17 cellular contexts compared by ENCODE assay signal in genomic region chr3:130601662-130602061, GRCh38.
DNase-seq lines count a peak whose midpoint lies in the region; ATAC-seq and TF ChIP-seq lines count a peak whose summit lies in the region.
"Had no signal": no experiment of that assay in that cellular context is flagged by ENCODE, and none has a peak within 500 bp of the region (broad histone marks: within the 10 kb centered on the region; RNA-seq: fewer than 3 reads in every experiment).

No MANE protein-coding gene starts in this region.

- no peaks in the 10 kb centered on the region for H3K9me3 ChIP-seq in HEK293 (ENCODE audit: control insufficient read depth, insufficient read depth, low read depth, low read length)
- H3K9me3 ChIP-seq in neural progenitor cell (ENCODE audit: low read depth): peaks cover 3% of the 10 kb centered on the region
- H3K9me3 ChIP-seq: prostate gland had no signal

- H3K36me3 ChIP-seq in HEK293 (ENCODE audit: control insufficient read depth in 2 of 2, insufficient read depth in 1 of 2, low read length in 2 of 2) (no peaks in the 10 kb centered on the region), neural progenitor cell (no peaks in the 10 kb centered on the region)
- H3K36me3 ChIP-seq: prostate gland, tibial artery had no signal

- H3K4me1 ChIP-seq in HEK293 (ENCODE audit: control insufficient read depth, insufficient read depth, low read length): no peaks in the 10 kb centered on the region
- peaks cover 3% of the 10 kb centered on the region for H3K4me1 ChIP-seq in neural progenitor cell
- H3K4me1 ChIP-seq: prostate gland, tibial artery had no signal

- TF ChIP-seq CTCF in HEK293 (tag by site-specific recombination; IDR thresholded peaks at IDR 0.05) (no peak), choroid plexus epithelial cell (conservative IDR thresholded peaks at IDR 0.05; ENCODE audit: low read depth, low read length) (no peak), neural progenitor cell (IDR thresholded peaks at IDR 0.05) (no peak)

- H3K4me2 ChIP-seq in neural progenitor cell: no peak overlapping the region

- H3K27ac ChIP-seq in HEK293 (ENCODE audit: extremely low read depth, low read depth, low read length): no peak overlapping the region
- H3K27ac ChIP-seq in neural progenitor cell: no peak overlapping the region
- H3K27ac ChIP-seq: prostate gland, tibial artery had no signal

- H3K27ac Mint-ChIP-seq in neural progenitor cell: no peak overlapping the region
- H3K27ac Mint-ChIP-seq: stimulated activated effector memory CD8-positive, alpha-beta T cell treated with anti-CD3 and anti-CD28 coated beads, Interleukin-12 subunit alpha, Interleukin-12 subunit beta, amount 100 ng/mL, for 72 hours; WTC11 had no signal

- peaks cover 2% of the 10 kb centered on the region for H3K9me3 Mint-ChIP-seq in neural progenitor cell
- H3K9me3 Mint-ChIP-seq: stimulated activated effector memory CD8-positive, alpha-beta T cell treated with anti-CD3 and anti-CD28 coated beads, Interleukin-12 subunit alpha, Interleukin-12 subunit beta, amount 100 ng/mL, for 72 hours had no signal

- POLR2A ChIA-PET in HEK293 (lab: Yijun Ruan, JAX): no interaction called here

- H3K9ac ChIP-seq in neural progenitor cell: no peak overlapping the region

- no peaks in the 10 kb centered on the region for H4K20me1 ChIP-seq in neural progenitor cell (ENCODE audit: low read depth)

- H3K4me3 Mint-ChIP-seq in neural progenitor cell: no peak overlapping the region
- H3K4me3 Mint-ChIP-seq: stimulated activated effector memory CD8-positive, alpha-beta T cell treated with anti-CD3 and anti-CD28 coated beads, Interleukin-12 subunit alpha, Interleukin-12 subunit beta, amount 100 ng/mL, for 72 hours; WTC11 had no signal

- CTCF ChIA-PET in HEK293 (lab: Yijun Ruan, JAX): interaction anchor here (0.7 kb wide), 2 partner anchors 14 to 1615 kb away, joined by 5 to 6 read pairs; no protein-coding TSS in a partner anchor

- H3F3A ChIP-seq in neural progenitor cell (ENCODE audit: low read depth): no peaks in the 10 kb centered on the region

- DNase-seq in NCI-H2171 treated with DMSO at 0.1 percent for 48 hours (lab: John Stamatoyannopoulos, UW): peak; percentile 39
- peak; percentile 12 for DNase-seq in choroid plexus epithelial cell (ENCODE audit: low read depth)
- DNase-seq in neural progenitor cell (ENCODE audit: low spot score): no peak
- no peak for DNase-seq in effector CD8-positive, alpha-beta T cell (lab: John Stamatoyannopoulos, UW)
- DNase-seq in DMS79 (lab: John Stamatoyannopoulos, UW): no peak
- DNase-seq: activated CD8-positive, alpha-beta memory T cell treated with anti-CD3 and anti-CD28 coated beads for 24 hours; AML-193; KBM-7; NCI-H1105 treated with DMSO at 0.1 percent for 48 hours; T-helper 1 cell; tibial artery had no signal

- H3K36me3 Mint-ChIP-seq in neural progenitor cell: no peaks in the 10 kb centered on the region
- H3K36me3 Mint-ChIP-seq: stimulated activated effector memory CD8-positive, alpha-beta T cell treated with anti-CD3 and anti-CD28 coated beads, Interleukin-12 subunit alpha, Interleukin-12 subunit beta, amount 100 ng/mL, for 72 hours; WTC11 had no signal

- H3K27me3 ChIP-seq in neural progenitor cell: no peaks in the 10 kb centered on the region
- H3K27me3 ChIP-seq: tibial artery had no signal

- H3K4me1 Mint-ChIP-seq in neural progenitor cell: peaks cover 10% of the 10 kb centered on the region
- H3K4me1 Mint-ChIP-seq: stimulated activated effector memory CD8-positive, alpha-beta T cell treated with anti-CD3 and anti-CD28 coated beads, Interleukin-12 subunit alpha, Interleukin-12 subunit beta, amount 100 ng/mL, for 72 hours had no signal

- no peaks in the 10 kb centered on the region for H3K79me2 ChIP-seq in neural progenitor cell (ENCODE audit: low read depth)

- no peak for ATAC-seq in GM18861 (IDR thresholded peaks at IDR 0.05; ENCODE audit: unreplicated experiment)
- no peak for ATAC-seq in HG02571 (IDR thresholded peaks at IDR 0.05; ENCODE audit: unreplicated experiment)
- ATAC-seq: stimulated activated effector memory CD8-positive, alpha-beta T cell treated with anti-CD3 and anti-CD28 coated beads, Interleukin-12 subunit alpha, Interleukin-12 subunit beta, amount 100 ng/mL, for 72 hours; WTC11 had no signal

- peak overlapping the region; percentile 76 for H2AFZ ChIP-seq in neural progenitor cell (replicated peaks)

- H3K27me3 Mint-ChIP-seq in neural progenitor cell (ENCODE audit: insufficient read depth, low read depth): peaks cover 5% of the 10 kb centered on the region

- H3K4me3 ChIP-seq in HEK293 (ENCODE audit: low read depth, low read length) (no peak overlapping the region), choroid plexus epithelial cell (ENCODE audit: low read depth, low read length) (no peak overlapping the region), neural progenitor cell (no peak overlapping the region)
- H3K4me3 ChIP-seq: prostate gland, tibial artery had no signal

TF ChIP-seq in HEK293, 187 proteins besides CTCF, POLR2A, EP300 and RAD21 (continues in another document):
- TF ChIP-seq ZNF248 (tag by site-specific recombination; IDR thresholded peaks at IDR 0.05): no peak
- TF ChIP-seq ZNF184 (tag by site-specific recombination; IDR thresholded peaks at IDR 0.05): no peak
- no peak for TF ChIP-seq ZNF2 (tag by site-specific recombination; IDR thresholded peaks at IDR 0.05)
- TF ChIP-seq PRDM4 (tag by site-specific recombination; IDR thresholded peaks at IDR 0.05): no peak
- TF ChIP-seq ZNF513 (tag by site-specific recombination; IDR thresholded peaks at IDR 0.05): no peak
- TF ChIP-seq SCRT1 (tag by site-specific recombination; IDR thresholded peaks at IDR 0.05; ENCODE audit: borderline replicate concordance): no peak
- TF ChIP-seq GLIS2 (tag by site-specific recombination; IDR thresholded peaks at IDR 0.05): no peak
- TF ChIP-seq ZNF555 (tag by site-specific recombination; conservative IDR thresholded peaks at IDR 0.05): no peak
- no peak for TF ChIP-seq ZNF398 (tag by site-specific recombination; IDR thresholded peaks at IDR 0.05)
- TF ChIP-seq ZNF292 (tag by site-specific recombination; IDR thresholded peaks at IDR 0.05; ENCODE audit: borderline replicate concordance, low read depth): no peak
- TF ChIP-seq ZFHX2 (tag by site-specific recombination; conservative IDR thresholded peaks at IDR 0.05): no peak
- 0 out of 2 replicates have a peak, but pooled peaks have one; percentile 33 for TF ChIP-seq YY2 (tag by site-specific recombination; IDR thresholded peaks at IDR 0.05)

Comparison
In these comparisons a context has a peak if more than half of its experiments do, and no peak if none do; other contexts are left out.
1. DNase-seq: peak in NCI-H2171 treated with DMSO at 0.1 percent for 48 hours (single experiment) and choroid plexus epithelial cell (single experiment); none in neural progenitor cell (single experiment), effector CD8-positive, alpha-beta T cell (single experiment) and DMS79 (single experiment).